ENCODE assay signal across 8 cellular contexts in the genomic region with DNA sequence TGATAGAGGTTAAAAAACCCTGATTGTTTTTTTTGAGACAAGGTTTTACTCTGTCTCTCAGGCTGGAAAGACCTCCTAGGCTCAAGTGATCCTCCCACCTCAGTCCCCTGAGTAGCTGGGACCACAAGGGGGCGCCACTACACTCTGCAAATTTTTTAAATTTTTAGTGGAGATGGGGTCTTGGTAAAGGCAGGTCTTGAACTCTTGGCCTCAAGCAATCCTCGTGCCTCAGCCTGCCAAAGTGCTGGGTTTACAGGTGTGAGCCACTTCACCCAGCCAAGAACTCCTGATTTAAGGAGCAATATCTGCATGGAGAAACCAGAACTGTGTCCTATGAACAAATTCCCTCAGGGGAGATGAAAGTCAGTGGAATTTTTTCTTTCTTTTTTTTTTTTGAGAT. TPM values are rescaled to one million over a fixed set of nuclear protein-coding genes. Genes with fewer than 3 reads are reported as not detected.
DNase-seq lines count a peak whose midpoint lies in the region; ATAC-seq and TF ChIP-seq lines count a peak whose summit lies in the region.

No MANE protein-coding gene starts in this region.

- H3K9me3 Mint-ChIP-seq in CD4-positive, CD25-positive, alpha-beta regulatory T cell, result peaks cover 0 to 1% (median 0%) of the 10 kb centered on the region in 7 donors
- H3K9me3 Mint-ChIP-seq in activated naive CD4-positive, alpha-beta T cell treated with anti-CD3 and anti-CD28 coated beads, Interleukin-2, amount 10 ng/mL, durations not matched to agents 7 days and 5 days, result no peaks in the 10 kb centered on the region

- H3K14ac ChIP-seq in IMR-90 (replicated peaks; ENCODE audit: low read depth, low read length), result no peak overlapping the region

- no peak overlapping the region for H4K5ac ChIP-seq in IMR-90 (ENCODE audit: low read depth, low read length)

- no peaks in the 10 kb centered on the region for H3K9me3 ChIP-seq in CD4-positive, CD25-positive, alpha-beta regulatory T cell (ENCODE audit: control insufficient read depth in 2 of 2, low read length in 2 of 2)
- no peaks in the 10 kb centered on the region for H3K9me3 ChIP-seq in IMR-90 (ENCODE audit: control insufficient read depth, insufficient read depth, low read length)

- H3K4ac ChIP-seq in IMR-90 (ENCODE audit: low read depth, low read length), result no peak overlapping the region

- H3K27ac ChIP-seq in CD4-positive, CD25-positive, alpha-beta regulatory T cell (ENCODE audit: insufficient read depth, low read length, poor library complexity, severe bottlenecking), result no peak overlapping the region
- no peak overlapping the region for H3K27ac ChIP-seq in IMR-90 (ENCODE audit: insufficient read depth, low read length)

- no peak overlapping the region for H2BK5ac ChIP-seq in IMR-90 (ENCODE audit: low read depth, low read length, poor library complexity, severe bottlenecking)

- no peak overlapping the region for H3K18ac ChIP-seq in IMR-90 (ENCODE audit: low read depth, low read length)

- H3K36me3 Mint-ChIP-seq in CD4-positive, CD25-positive, alpha-beta regulatory T cell, result no peaks in the 10 kb centered on the region
- no peaks in the 10 kb centered on the region for H3K36me3 Mint-ChIP-seq in activated naive CD4-positive, alpha-beta T cell treated with anti-CD3 and anti-CD28 coated beads, Interleukin-2, amount 10 ng/mL, durations not matched to agents 7 days and 5 days

- H2BK20ac ChIP-seq in IMR-90 (ENCODE audit: low read depth, low read length), result no peak overlapping the region

- dilution Hi-C loops in IMR-90 (cut with HindIII; ENCODE audit: low sequenced_read_pairs, unreplicated experiment), result no loop called here

- no peak overlapping the region for H2BK15ac ChIP-seq in IMR-90 (ENCODE audit: low read depth, low read length)

- H4K8ac ChIP-seq in IMR-90 (ENCODE audit: low read depth in 2 of 2, low read length in 2 of 2), result no peak overlapping the region

- no CpG with 5 or more reads among the region's 2 CpGs for WGBS in IMR-90 (ENCODE audit: extremely low coverage in 2 of 2, insufficient read length in 1 of 2), 2 experiments

- H3K79me1 ChIP-seq in IMR-90 (ENCODE audit: low read depth in 1 of 2, low read length in 2 of 2), result no peaks in the 10 kb centered on the region

- in situ Hi-C loops in IMR-90 (cut with MboI; ENCODE audit: low sequenced_read_pairs), result loop anchor here (10.0 kb wide), 1 partner anchor 662 kb away; no protein-coding TSS in a partner anchor

- peak; percentile 66 for TF ChIP-seq CTCF in IMR-90 (conservative IDR thresholded peaks at IDR 0.05; ENCODE audit: low read depth, low read length)

- H3K9ac ChIP-seq in IMR-90 (ENCODE audit: low read depth, low read length), result no peak overlapping the region

- no peak for ATAC-seq in CD4-positive, CD25-positive, alpha-beta regulatory T cell (ENCODE audit: low read depth in 2 of 2)
- ATAC-seq in IMR-90 (ENCODE audit: low read depth), result peak; percentile 50; the same call in 1 of the 2 replicates

- DNase-seq in CD4-positive, CD25-positive, alpha-beta regulatory T cell, result peak; percentile 44 to 69 (median 55)
- DNase-seq in IMR-90 (peak; percentile 31), SKM-1 (lab: John Stamatoyannopoulos, UW; ENCODE audit: unreplicated experiment) (peak; percentile 15), iPS DF 4.7 (ENCODE audit: extremely low read depth, low spot score) (peak; percentile 38), AG08395 (ENCODE audit: low spot score) (no peak), hippocampal formation (lab: John Stamatoyannopoulos, UW) (no peak)
- peak; percentile 80 for DNase-seq in activated naive CD4-positive, alpha-beta T cell treated with anti-CD3 and anti-CD28 coated beads, Interleukin-2, amount 10 ng/mL, durations not matched to agents 7 days and 5 days
- DNase-seq in stimulated activated CD4-positive, alpha-beta T cell treated with anti-CD3 and anti-CD28 coated beads, TNF-alpha, amount 100 ng/mL, for 24 hours (ENCODE audit: low read depth in 3 of 3), result peak; percentile 45 to 71 (median 54)

- no peaks in the 10 kb centered on the region for H3K4me1 ChIP-seq in CD4-positive, CD25-positive, alpha-beta regulatory T cell (ENCODE audit: control insufficient read depth, insufficient read depth, low read length, poor library complexity, severe bottlenecking)
- peaks cover 4% of the 10 kb centered on the region; the same call in 1 of the 2 replicates for H3K4me1 ChIP-seq in IMR-90 (ENCODE audit: control insufficient read depth, insufficient read depth, low read length)

- H3K27me3 ChIP-seq in CD4-positive, CD25-positive, alpha-beta regulatory T cell (ENCODE audit: control insufficient read depth, insufficient read depth, low read length), result peaks cover 5% of the 10 kb centered on the region
- H3K27me3 ChIP-seq in IMR-90 (ENCODE audit: control insufficient read depth, insufficient read depth, low read length), result no peaks in the 10 kb centered on the region; the same call in 1 of the 2 replicates

- H3K36me3 ChIP-seq in CD4-positive, CD25-positive, alpha-beta regulatory T cell (ENCODE audit: control insufficient read depth, insufficient read depth, low read length), result no peaks in the 10 kb centered on the region
- H3K36me3 ChIP-seq in IMR-90 (ENCODE audit: control insufficient read depth, insufficient read depth, low read length), result no peaks in the 10 kb centered on the region

- H2AK5ac ChIP-seq in IMR-90 (ENCODE audit: low read depth, low read length), result no peak overlapping the region

- POLR2A ChIA-PET in IMR-90 (lab: Charles Lee; ENCODE audit: unreplicated experiment), result no interaction called here

- H2BK120ac ChIP-seq in IMR-90 (ENCODE audit: low read depth, low read length), result no peak overlapping the region

- intact Hi-C loops in IMR-90 (cut with micrococcal nuclease), result loop anchor here (2.0 kb wide), 1 partner anchor 660 kb away; no protein-coding TSS in a partner anchor

- H3K27ac Mint-ChIP-seq in CD4-positive, CD25-positive, alpha-beta regulatory T cell, result no peak overlapping the region
- no peak overlapping the region for H3K27ac Mint-ChIP-seq in activated naive CD4-positive, alpha-beta T cell treated with anti-CD3 and anti-CD28 coated beads, Interleukin-2, amount 10 ng/mL, durations not matched to agents 7 days and 5 days

- no peak overlapping the region for H3K4me3 ChIP-seq in CD4-positive, CD25-positive, alpha-beta regulatory T cell (ENCODE audit: low read depth, low read length)
- no peak overlapping the region for H3K4me3 ChIP-seq in IMR-90 (ENCODE audit: insufficient read depth, low read depth, low read length)

- no peaks in the 10 kb centered on the region for H3K9me1 ChIP-seq in IMR-90 (ENCODE audit: insufficient read depth, low read length)

- H3K4me1 Mint-ChIP-seq in CD4-positive, CD25-positive, alpha-beta regulatory T cell, result no peaks in the 10 kb centered on the region
- no peaks in the 10 kb centered on the region for H3K4me1 Mint-ChIP-seq in activated naive CD4-positive, alpha-beta T cell treated with anti-CD3 and anti-CD28 coated beads, Interleukin-2, amount 10 ng/mL, durations not matched to agents 7 days and 5 days

- H3K4me3 Mint-ChIP-seq in CD4-positive, CD25-positive, alpha-beta regulatory T cell, result no peak overlapping the region
- H3K4me3 Mint-ChIP-seq in activated naive CD4-positive, alpha-beta T cell treated with anti-CD3 and anti-CD28 coated beads, Interleukin-2, amount 10 ng/mL, durations not matched to agents 7 days and 5 days, result no peak overlapping the region

- no peak overlapping the region for H2AFZ ChIP-seq in IMR-90 (replicated peaks; ENCODE audit: low read length, poor library complexity)

- CTCF ChIA-PET in IMR-90 (lab: Yijun Ruan, JAX), result interaction anchor here (1.3 kb wide), 1 partner anchor 695 kb away, joined by 5 read pairs; no protein-coding TSS in a partner anchor
- CTCF ChIA-PET in activated naive CD4-positive, alpha-beta T cell treated with anti-CD3 and anti-CD28 coated beads, Interleukin-2, amount 10 ng/mL, durations not matched to agents 7 days and 5 days (lab: Charles Lee), result interaction anchor here (0.6 to 2.6 kb wide), 5 partner anchors 10 to 695 kb away, joined by 3 to 9 read pairs (median 3); no protein-coding TSS in a partner anchor

- no peak overlapping the region for H3K56ac ChIP-seq in IMR-90 (ENCODE audit: extremely low read depth, insufficient read depth, low read length)

- TF ChIP-seq POLR2A in IMR-90 (IDR thresholded peaks at IDR 0.05; ENCODE audit: low read depth, low read length), result no peak

- H4K20me1 ChIP-seq in IMR-90 (ENCODE audit: insufficient read depth, low read length), result no peaks in the 10 kb centered on the region

- H3K23ac ChIP-seq in IMR-90 (ENCODE audit: low read depth, low read length), result no peak overlapping the region

- H3K27me3 Mint-ChIP-seq in CD4-positive, CD25-positive, alpha-beta regulatory T cell, result peaks cover 15% of the 10 kb centered on the region
- peaks cover 31% of the 10 kb centered on the region for H3K27me3 Mint-ChIP-seq in activated naive CD4-positive, alpha-beta T cell treated with anti-CD3 and anti-CD28 coated beads, Interleukin-2, amount 10 ng/mL, durations not matched to agents 7 days and 5 days

- TF ChIP-seq RAD21 in IMR-90 (IDR thresholded peaks at IDR 0.05; ENCODE audit: low read length), result peak; percentile 52

- no peak overlapping the region for H3K4me2 ChIP-seq in IMR-90 (ENCODE audit: low read depth, low read length)

- no peak overlapping the region for H2AK9ac ChIP-seq in IMR-90 (replicated peaks; ENCODE audit: low read depth, low read length, poor library complexity)

- BruUV-seq in IMR-90 (replicated peaks; lab: Mats Ljungman, UMichigan), result no TSS peak

- H4K91ac ChIP-seq in IMR-90 (ENCODE audit: insufficient read depth, low read depth, low read length), result no peak overlapping the region

TF ChIP-seq in IMR-90, 13 proteins besides CTCF, POLR2A, EP300 and RAD21:
- TF ChIP-seq RCOR1 (IDR thresholded peaks at IDR 0.05; ENCODE audit: insufficient replicate concordance, low read length), result no peak
- no peak for TF ChIP-seq CHD1 (IDR thresholded peaks at IDR 0.05; ENCODE audit: low read depth, low read length)
- TF ChIP-seq MXI1 (IDR thresholded peaks at IDR 0.05; ENCODE audit: borderline replicate concordance, low read depth, low read length), result no peak
- TF ChIP-seq SMC3 (IDR thresholded peaks at IDR 0.05; ENCODE audit: low read depth, low read length), result peak; percentile 51
- no peak for TF ChIP-seq BHLHE40 (IDR thresholded peaks at IDR 0.05; ENCODE audit: low read depth, low read length)

RNA-seq across cellular contexts. Expression of gene KLHDC10, which starts 7.3 kb away (rescaled TPM):
- 16.8 TPM for total RNA-seq in CD4-positive, CD25-positive, alpha-beta regulatory T cell
- 1 to 10 TPM; 1.3 to 4.7 (median 2.0) TPM for polyA plus RNA-seq in CD4-positive, CD25-positive, alpha-beta regulatory T cell
- 27.1 and 34.2 TPM in 2 replicates for total RNA-seq in IMR-90 (2012; rRNA removed)
- 12.4 and 13.3 TPM in 2 replicates for polyA plus RNA-seq in IMR-90 (2012; rRNA removed)
- polyA plus RNA-seq in IMR-90 (2012; cell fraction: cytosol; rRNA removed), result 3.1 and 3.2 TPM in 2 replicates
- polyA plus RNA-seq in IMR-90 (2012; cell fraction: nucleus; rRNA removed; ENCODE audit: low replicate concordance), result 6.6 and 35.5 TPM in 2 replicates

RNA-seq across cellular contexts. Expression of gene ZC3HC1, which starts 11.9 kb away (rescaled TPM):
- total RNA-seq in CD4-positive, CD25-positive, alpha-beta regulatory T cell, result 12.9 TPM
- 10 to 100 TPM; 14.8 to 20.7 (median 16.2) TPM for polyA plus RNA-seq in CD4-positive, CD25-positive, alpha-beta regulatory T cell
- 19.4 and 26.3 TPM in 2 replicates for total RNA-seq in IMR-90 (2012; rRNA removed)
- 27.2 and 28.2 TPM in 2 replicates for polyA plus RNA-seq in IMR-90 (2012; rRNA removed)
- polyA plus RNA-seq in IMR-90 (2012; cell fraction: cytosol; rRNA removed), result 16.4 and 33.4 TPM in 2 replicates
- polyA plus RNA-seq in IMR-90 (2012; cell fraction: nucleus; rRNA removed; ENCODE audit: low replicate concordance), result 20.6 and 23.4 TPM in 2 replicates

Comparison
In these comparisons a context has a peak if more than half of its experiments do, and no peak if none do; other contexts are left out.
1. DNase-seq: peak in CD4-positive, CD25-positive, alpha-beta regulatory T cell (3 of 3), IMR-90 (single experiment), SKM-1 (single experiment), activated naive CD4-positive, alpha-beta T cell treated with anti-CD3 and anti-CD28 coated beads, Interleukin-2, amount 10 ng/mL, durations not matched to agents 7 days and 5 days (single experiment), iPS DF 4.7 (single experiment) and stimulated activated CD4-positive, alpha-beta T cell treated with anti-CD3 and anti-CD28 coated beads, TNF-alpha, amount 100 ng/mL, for 24 hours (3 of 3); none in AG08395 (single experiment) and hippocampal formation (0 of 2).